ENCODE assay signal across 1 cellular context in genomic region chr11:31509412-31510345, GRCh38.
TF ChIP-seq lines count a peak whose summit lies in the region.

Gene ELP4 (plus strand): TSS chr11:31509767. CDS start chr11:31509785, 18 bp downstream.
Gene IMMP1L (minus strand): TSS chr11:31509622. CDS start chr11:31463276, 46,346 bp downstream.

TF ChIP-seq in HCT116, 20 proteins besides CTCF, POLR2A, EP300 and RAD21 (continued from another document):
- TF ChIP-seq ZBTB33 (IDR thresholded peaks at IDR 0.05; ENCODE audit: extremely low read depth, insufficient replicate concordance, low read length) = no peak
- TF ChIP-seq ZFX (IDR thresholded peaks at IDR 0.05) = peak; percentile 75
- 0 out of 2 replicates have a peak, but pooled peaks have one; percentile 48 for TF ChIP-seq CBX3 (IDR thresholded peaks at IDR 0.05; ENCODE audit: low read depth)
- TF ChIP-seq POLR2AphosphoS5 (IDR thresholded peaks at IDR 0.05; ENCODE audit: low read depth, low read length) = peak; percentile 92
- TF ChIP-seq CEBPB (IDR thresholded peaks at IDR 0.05; ENCODE audit: low read depth) = no peak
- TF ChIP-seq MAX (IDR thresholded peaks at IDR 0.05) = peak; percentile 72; the same call in 1 of the 2 replicates
- peak; percentile 95 for TF ChIP-seq YY1 (IDR thresholded peaks at IDR 0.05; ENCODE audit: extremely low read depth, insufficient replicate concordance, low read depth, low read length)
- TF ChIP-seq ELF1 (IDR thresholded peaks at IDR 0.05; ENCODE audit: borderline replicate concordance, low read depth) = no peak
- no peak for TF ChIP-seq ZNF274 (IDR thresholded peaks at IDR 0.05; ENCODE audit: low read depth, low read length)
- no peak for TF ChIP-seq SRF (IDR thresholded peaks at IDR 0.05; ENCODE audit: low read depth)
- peak; percentile 82 for TF ChIP-seq SIN3A (IDR thresholded peaks at IDR 0.05; ENCODE audit: low read depth)
- TF ChIP-seq EGR1 (IDR thresholded peaks at IDR 0.05; ENCODE audit: low read depth) = no peak
